ENCODE assay signal across 21 cellular contexts in the genomic region with DNA sequence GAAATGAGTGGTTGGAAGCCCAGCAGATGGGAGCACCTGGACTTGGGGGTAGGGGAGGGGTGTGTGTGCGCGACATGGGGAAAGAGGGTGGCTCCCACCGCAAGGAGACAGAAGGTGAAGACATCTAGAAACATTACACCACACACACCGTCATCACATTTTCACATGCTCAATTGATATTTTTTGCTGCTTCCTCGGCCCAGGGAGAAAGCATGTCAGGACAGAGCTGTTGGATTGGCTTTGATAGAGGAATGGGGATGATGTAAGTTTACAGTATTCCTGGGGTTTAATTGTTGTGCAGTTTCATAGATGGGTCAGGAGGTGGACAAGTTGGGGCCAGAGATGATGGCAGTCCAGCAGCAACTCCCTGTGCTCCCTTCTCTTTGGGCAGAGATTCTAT. TPM values are rescaled to one million over a fixed set of nuclear protein-coding genes. Genes with fewer than 3 reads are reported as not detected.
"Had no signal": no experiment of that assay in that cellular context is flagged by ENCODE, and none has a peak within 500 bp of the region (broad histone marks: within the 10 kb centered on the region; RNA-seq: fewer than 3 reads in every experiment).

No MANE protein-coding gene starts in this region.

- H3K27me3 ChIP-seq: cardiac muscle cell had no signal

- H3K27me3 Mint-ChIP-seq: activated CD8-positive, alpha-beta memory T cell treated with anti-CD3 and anti-CD28 coated beads, Interleukin-2, amount 10 ng/mL, durations not matched to agents 7 days and 5 days; activated naive CD4-positive, alpha-beta T cell treated with anti-CD3 and anti-CD28 coated beads, Interleukin-2, amount 10 ng/mL, durations not matched to agents 7 days and 5 days had no signal

- H3K27ac ChIP-seq: cardiac muscle cell, VCaP had no signal

- DNase-seq: activated CD4-positive, alpha-beta T cell treated with anti-CD3 and anti-CD28 coated beads for 4 hours; activated CD8-positive, alpha-beta memory T cell treated with anti-CD3 and anti-CD28 coated beads, Interleukin-2, amount 10 ng/mL, durations not matched to agents 7 days and 5 days; activated CD8-positive, alpha-beta T cell treated with anti-CD3 and anti-CD28 coated beads, Interleukin-2, amount 10 ng/mL, durations not matched to agents 7 days and 5 days; activated gamma-delta T cell treated with Interleukin-2 at 50 U/mL for 16 hours; activated naive CD4-positive, alpha-beta T cell treated with anti-CD3 and anti-CD28 coated beads, Interleukin-2, amount 10 ng/mL, durations not matched to agents 7 days and 5 days; activated T-cell treated with anti-CD3 and anti-CD28 coated beads, Interleukin-2, amount 50 U/mL, for 72 hours; aorta; MM.1S; NCI-H1105; NCI-H1436; NCI-H1694 treated with DMSO at 0.1 percent for 48 hours; NCI-H2029 treated with DMSO at 0.1 percent for 48 hours; NCI-H510A treated with DMSO at 0.1 percent for 48 hours; NCI-H69; SHP77 treated with DMSO at 0.1 percent for 48 hours; T1000 had no signal

- H3K4me3 Mint-ChIP-seq: activated CD8-positive, alpha-beta memory T cell treated with anti-CD3 and anti-CD28 coated beads, Interleukin-2, amount 10 ng/mL, durations not matched to agents 7 days and 5 days; activated CD8-positive, alpha-beta T cell treated with anti-CD3 and anti-CD28 coated beads, Interleukin-2, amount 10 ng/mL, durations not matched to agents 7 days and 5 days; activated naive CD4-positive, alpha-beta T cell treated with anti-CD3 and anti-CD28 coated beads, Interleukin-2, amount 10 ng/mL, durations not matched to agents 7 days and 5 days; activated T-cell treated with anti-CD3 and anti-CD28 coated beads, Interleukin-2, amount 50 U/mL, for 72 hours; T-helper 1 cell treated with Interleukin-12 subunit alpha and Interleukin-12 subunit beta and Interleukin-4 antibody, amounts not matched to agents 30 μg/mL and 1 μg/mL, for 36 hours had no signal

- ATAC-seq: activated CD8-positive, alpha-beta memory T cell treated with anti-CD3 and anti-CD28 coated beads, Interleukin-2, amount 10 ng/mL, durations not matched to agents 7 days and 5 days; activated CD8-positive, alpha-beta T cell treated with anti-CD3 and anti-CD28 coated beads, Interleukin-2, amount 10 ng/mL, durations not matched to agents 7 days and 5 days; activated T-cell treated with anti-CD3 and anti-CD28 coated beads, Interleukin-2, amount 50 U/mL, for 72 hours had no signal

- H3K27ac Mint-ChIP-seq: activated CD8-positive, alpha-beta memory T cell treated with anti-CD3 and anti-CD28 coated beads, Interleukin-2, amount 10 ng/mL, durations not matched to agents 7 days and 5 days; activated CD8-positive, alpha-beta T cell treated with anti-CD3 and anti-CD28 coated beads, Interleukin-2, amount 10 ng/mL, durations not matched to agents 7 days and 5 days; activated naive CD4-positive, alpha-beta T cell treated with anti-CD3 and anti-CD28 coated beads, Interleukin-2, amount 10 ng/mL, durations not matched to agents 7 days and 5 days; activated T-cell treated with anti-CD3 and anti-CD28 coated beads, Interleukin-2, amount 50 U/mL, for 72 hours; activated T-helper 2 cell treated with anti-CD3 and anti-CD28 coated beads, Interferon-gamma antibody, Interleukin-2, Interleukin-4, amounts not matched to agents 10 μg/mL and 5 μg/mL and 100 μg/mL, durations not matched to agents 14 hours and 24 hours and 36 hours; T-helper 1 cell treated with Interleukin-12 subunit alpha and Interleukin-12 subunit beta and Interleukin-4 antibody, amounts not matched to agents 30 μg/mL and 1 μg/mL, for 36 hours had no signal

- H3K4me3 ChIP-seq: cardiac muscle cell had no signal

- H3K9me3 Mint-ChIP-seq: activated naive CD4-positive, alpha-beta T cell treated with anti-CD3 and anti-CD28 coated beads, Interleukin-2, amount 10 ng/mL, durations not matched to agents 7 days and 5 days; activated T-cell treated with anti-CD3 and anti-CD28 coated beads, Interleukin-2, amount 50 U/mL, for 72 hours; activated T-helper 2 cell treated with anti-CD3 and anti-CD28 coated beads, Interferon-gamma antibody, Interleukin-2, Interleukin-4, amounts not matched to agents 10 μg/mL and 5 μg/mL and 100 μg/mL, durations not matched to agents 14 hours and 24 hours and 36 hours; T-helper 1 cell treated with Interleukin-12 subunit alpha and Interleukin-12 subunit beta and Interleukin-4 antibody, amounts not matched to agents 30 μg/mL and 1 μg/mL, for 36 hours had no signal

RNA-seq across cellular contexts. Expression of gene TMEM52B, which starts 43.0 kb away (rescaled TPM):
- total RNA-seq: activated CD8-positive, alpha-beta memory T cell treated with anti-CD3 and anti-CD28 coated beads, Interleukin-2, amount 10 ng/mL, durations not matched to agents 7 days and 5 days; activated CD8-positive, alpha-beta T cell treated with anti-CD3 and anti-CD28 coated beads, Interleukin-2, amount 10 ng/mL, durations not matched to agents 7 days and 5 days; activated T-cell treated with anti-CD3 and anti-CD28 coated beads, Interleukin-2, amount 50 U/mL, for 72 hours; activated T-helper 2 cell treated with anti-CD3 and anti-CD28 coated beads, Interferon-gamma antibody, Interleukin-2, Interleukin-4, amounts not matched to agents 10 μg/mL and 5 μg/mL and 100 μg/mL, durations not matched to agents 14 hours and 24 hours and 36 hours; cardiac muscle cell had no signal
- polyA plus RNA-seq: cardiac muscle cell had no signal

RNA-seq across cellular contexts. Expression of gene OLR1, which starts 49.9 kb away (rescaled TPM):
- total RNA-seq: activated CD8-positive, alpha-beta memory T cell treated with anti-CD3 and anti-CD28 coated beads, Interleukin-2, amount 10 ng/mL, durations not matched to agents 7 days and 5 days; activated CD8-positive, alpha-beta T cell treated with anti-CD3 and anti-CD28 coated beads, Interleukin-2, amount 10 ng/mL, durations not matched to agents 7 days and 5 days; activated T-cell treated with anti-CD3 and anti-CD28 coated beads, Interleukin-2, amount 50 U/mL, for 72 hours; activated T-helper 2 cell treated with anti-CD3 and anti-CD28 coated beads, Interferon-gamma antibody, Interleukin-2, Interleukin-4, amounts not matched to agents 10 μg/mL and 5 μg/mL and 100 μg/mL, durations not matched to agents 14 hours and 24 hours and 36 hours; cardiac muscle cell; SK-MEL-5 had no signal
